8 cellular contexts compared by ENCODE assay signal in genomic region chr6:151040888-151041521, GRCh38.
A peak's percentile ranks its signal among the peaks of the same experiment; 100 is the strongest.
DNase-seq lines count a peak whose midpoint lies in the region; ATAC-seq, FAIRE-seq and TF ChIP-seq lines count a peak whose summit lies in the region.
"Not testable (repeated sequence)": the region's sequence is repeated elsewhere in the genome, so short reads cannot be mapped to it uniquely, and the experiment has no call there.

No MANE protein-coding gene starts in this region.

- H3K27me3 Mint-ChIP-seq in CD8-positive, alpha-beta memory T cell: not testable (repeated sequence)

- H3K4ac ChIP-seq in neuronal stem cell (ENCODE audit: low read length): not testable (repeated sequence)

- not testable (repeated sequence) for H4K20me1 ChIP-seq in keratinocyte (ENCODE audit: control insufficient read depth, extremely low read depth, insufficient read depth, low read length)

- H2BK120ac ChIP-seq in neuronal stem cell (ENCODE audit: low read depth, low read length): not testable (repeated sequence)

- not testable (repeated sequence) for FAIRE-seq in keratinocyte (lab: Jason Lieb, UNC)

- not testable (repeated sequence) for H3K9me1 ChIP-seq in keratinocyte (ENCODE audit: control insufficient read depth, extremely low read depth, insufficient read depth, low read length)

- dilution Hi-C loops in keratinocyte (cut with MboI; ENCODE audit: extremely low pct_ligation_motif_present, low sequenced_read_pairs): not testable (repeated sequence)

- not testable (repeated sequence) for H3K14ac ChIP-seq in neuronal stem cell (ENCODE audit: low read length)

- not testable (repeated sequence) for H3K4me3 Mint-ChIP-seq in CD8-positive, alpha-beta memory T cell

- H3K18ac ChIP-seq in neuronal stem cell (ENCODE audit: low read length): peak overlapping the region; percentile 35

- CTCF ChIA-PET in CD8-positive, alpha-beta memory T cell (lab: Charles Lee); Panc1 (lab: Charles Lee): not testable (repeated sequence)

- H3K9me3 ChIP-seq in CD8-positive, alpha-beta memory T cell (ENCODE audit: low read length); HUES48 (ENCODE audit: control insufficient read depth, insufficient read depth, low read length); Panc1 (ENCODE audit: control insufficient read depth, insufficient read depth, low read depth, low read length); ascending aorta; esophagus muscularis mucosa; keratinocyte (ENCODE audit: control insufficient read depth, low read depth, low read length); thoracic aorta: not testable (repeated sequence)
- peaks cover 0 to 15% of the 10 kb centered on the region in 2 donors for H3K9me3 ChIP-seq in neuronal stem cell (replicated peaks in 1 of 2; ENCODE audit: control insufficient read depth in 2 of 2, insufficient read depth in 1 of 2, low read depth in 1 of 2, low read length in 2 of 2)

- not testable (repeated sequence) for H3K27ac Mint-ChIP-seq in CD8-positive, alpha-beta memory T cell

- TF ChIP-seq EP300 in esophagus muscularis mucosa (IDR thresholded peaks at IDR 0.05): peak; percentile 55

- H4K91ac ChIP-seq in neuronal stem cell (ENCODE audit: low read depth, low read length, poor library complexity): not testable (repeated sequence)

- H3K79me1 ChIP-seq in neuronal stem cell (ENCODE audit: low read depth, low read length): not testable (repeated sequence)

- H2BK5ac ChIP-seq in neuronal stem cell (ENCODE audit: low read length): not testable (repeated sequence)

- in situ Hi-C loops in Panc1 (cut with HindIII; ENCODE audit: low pct_unique_long_range_greater_than_20kb, low sequenced_read_pairs): not testable (repeated sequence)

- WGBS in esophagus muscularis mucosa: 23% methylated on average over 12 of the region's 12 CpGs
- WGBS in neuronal stem cell (ENCODE audit: extremely low coverage in 2 of 2, insufficient read length in 2 of 2, insufficient replicate concordance in 1 of 2), 2 donors: no CpG with 5 or more reads among the region's 12 CpGs

- not testable (repeated sequence) for H2AFZ ChIP-seq in keratinocyte (ENCODE audit: control insufficient read depth, low read length); neuronal stem cell (ENCODE audit: low read length)

- not testable (repeated sequence) for TF ChIP-seq CTCF in Panc1 (IDR thresholded peaks at IDR 0.05); keratinocyte (optimal IDR thresholded peaks at IDR 0.05 in 1 of 3, IDR thresholded peaks at IDR 0.05 in 1 of 3, conservative IDR thresholded peaks at IDR 0.05 in 1 of 3; ENCODE audit: extremely low read depth in 1 of 3, insufficient read depth in 2 of 3, low read length in 3 of 3)
- TF ChIP-seq CTCF in ascending aorta (IDR thresholded peaks at IDR 0.05) (peak in 1 of 3 experiments; percentile 3), esophagus muscularis mucosa (IDR thresholded peaks at IDR 0.05) (peak in 1 of 3 experiments; percentile 28), thoracic aorta (IDR thresholded peaks at IDR 0.05) (peak; percentile 31)

- H3K23ac ChIP-seq in neuronal stem cell (ENCODE audit: low read depth, low read length, poor library complexity): not testable (repeated sequence)

- not testable (repeated sequence) for BruUV-seq in Panc1 (replicated peaks; lab: Mats Ljungman, UMichigan)

- peak overlapping the region; percentile 51 for H3K27ac ChIP-seq in CD8-positive, alpha-beta memory T cell (ENCODE audit: low read depth, low read length)
- H3K27ac ChIP-seq in HUES48 (ENCODE audit: low read depth, low read length) (peak overlapping the region; percentile 28), Panc1 (ENCODE audit: low read length) (peak overlapping the region; percentile 85), ascending aorta (peak overlapping the region; percentile 88 to 92), esophagus muscularis mucosa (replicated peaks in 1 of 4) (peak overlapping the region; percentile 68 to 75 (median 72)), keratinocyte (ENCODE audit: control insufficient read depth, insufficient read depth, low read length) (peak overlapping the region; percentile 59), thoracic aorta (peak overlapping the region; percentile 70 to 82)
- not testable (repeated sequence) for H3K27ac ChIP-seq in neuronal stem cell (replicated peaks; ENCODE audit: low read length)

- not testable (repeated sequence) for H2AK5ac ChIP-seq in neuronal stem cell (ENCODE audit: low read depth, low read length)

- not testable (repeated sequence) for H3K9ac ChIP-seq in HUES48 (ENCODE audit: low read depth, low read length); neuronal stem cell (ENCODE audit: low read depth, low read length, poor library complexity)
- H3K9ac ChIP-seq in keratinocyte (ENCODE audit: control insufficient read depth, extremely low read depth, insufficient read depth, low read length): peak overlapping the region; percentile 50

- H3K27me3 ChIP-seq in CD8-positive, alpha-beta memory T cell (ENCODE audit: insufficient read depth, low read length, poor library complexity, severe bottlenecking); HUES48 (ENCODE audit: control insufficient read depth, insufficient read depth, low read length); Panc1 (ENCODE audit: control insufficient read depth, insufficient read depth, low read length); ascending aorta; esophagus muscularis mucosa; keratinocyte (ENCODE audit: control insufficient read depth, extremely low read depth, insufficient read depth, low read length); neuronal stem cell (ENCODE audit: control insufficient read depth in 3 of 3, insufficient read depth in 3 of 3, low read depth in 1 of 3, low read length in 3 of 3); thoracic aorta (replicated peaks; ENCODE audit: insufficient read depth): not testable (repeated sequence)

- not testable (repeated sequence) for H3K4me1 Mint-ChIP-seq in CD8-positive, alpha-beta memory T cell

- H3K4me2 ChIP-seq in keratinocyte (ENCODE audit: control insufficient read depth, extremely low read depth, insufficient read depth, low read depth, low read length): peak overlapping the region; percentile 56
- H3K4me2 ChIP-seq in neuronal stem cell (ENCODE audit: insufficient read depth, low read length, poor library complexity, severe bottlenecking): not testable (repeated sequence)

- not testable (repeated sequence) for H3K4me1 ChIP-seq in CD8-positive, alpha-beta memory T cell (ENCODE audit: insufficient read depth, low read length)
- H3K4me1 ChIP-seq in HUES48 (ENCODE audit: control insufficient read depth, insufficient read depth, low read length) (peaks cover 16% of the 10 kb centered on the region; the same call in 1 of the 2 replicates), Panc1 (ENCODE audit: control insufficient read depth, insufficient read depth, low read length) (peaks cover 55% of the 10 kb centered on the region), ascending aorta (peaks cover 3 to 31% of the 10 kb centered on the region in 2 donors), esophagus muscularis mucosa (peaks cover 26 to 46% (median 36%) of the 10 kb centered on the region in 4 donors), keratinocyte (ENCODE audit: control insufficient read depth, extremely low read depth, insufficient read depth, low read length) (peaks cover 48% of the 10 kb centered on the region), neuronal stem cell (ENCODE audit: control insufficient read depth in 2 of 2, insufficient read depth in 1 of 2, low read depth in 1 of 2, low read length in 2 of 2) (peaks cover 19 to 23% of the 10 kb centered on the region in 2 donors), thoracic aorta (ENCODE audit: control insufficient read depth in 1 of 2, low read depth in 2 of 2) (peaks cover 22 to 50% of the 10 kb centered on the region in 2 donors)

- not testable (repeated sequence) for H2BK15ac ChIP-seq in neuronal stem cell (ENCODE audit: low read length)

- H3K36me3 ChIP-seq in CD8-positive, alpha-beta memory T cell (ENCODE audit: insufficient read depth, low read length); Panc1 (ENCODE audit: control insufficient read depth, insufficient read depth, low read length); ascending aorta; esophagus muscularis mucosa; thoracic aorta: not testable (repeated sequence)
- H3K36me3 ChIP-seq in HUES48 (ENCODE audit: control insufficient read depth, insufficient read depth, low read length) (peaks cover 29% of the 10 kb centered on the region), keratinocyte (ENCODE audit: control insufficient read depth in 2 of 2, extremely low read depth in 1 of 2, insufficient read depth in 2 of 2, low read length in 2 of 2) (peaks cover 0 to 10% of the 10 kb centered on the region in 2 experiments), neuronal stem cell (replicated peaks in 1 of 2; ENCODE audit: control insufficient read depth in 2 of 2, insufficient read depth in 2 of 2, low read length in 2 of 2) (peaks cover 4 to 28% of the 10 kb centered on the region in 2 donors)

- peak; percentile 86 for ATAC-seq in Panc1
- ATAC-seq in thoracic aorta (ENCODE audit: insufficient number of reproducible peaks, low FRiP score, low read depth): peak; percentile 43

- not testable (repeated sequence) for H4K8ac ChIP-seq in neuronal stem cell (ENCODE audit: low read depth, low read length)

- H3K36me3 Mint-ChIP-seq in CD8-positive, alpha-beta memory T cell: not testable (repeated sequence)

- POLR2A ChIA-PET in CD8-positive, alpha-beta memory T cell (lab: Charles Lee); Panc1 (lab: Charles Lee): not testable (repeated sequence)

- not testable (repeated sequence) for TF ChIP-seq POLR2A in esophagus muscularis mucosa (IDR thresholded peaks at IDR 0.05; ENCODE audit: low read depth)

- not testable (repeated sequence) for H3K4me3 ChIP-seq in CD8-positive, alpha-beta memory T cell (ENCODE audit: low read length); HUES48 (ENCODE audit: low read depth, low read length); Panc1 (ENCODE audit: low read depth in 2 of 2, low read length in 2 of 2); ascending aorta; keratinocyte (ENCODE audit: control insufficient read depth in 2 of 3, extremely low read depth in 1 of 3, insufficient read depth in 2 of 3, low read depth in 1 of 3, low read length in 3 of 3); neuronal stem cell (ENCODE audit: low read length in 2 of 2)
- H3K4me3 ChIP-seq in esophagus muscularis mucosa (peak overlapping the region; percentile 22 to 41 (median 31)), thoracic aorta (peak overlapping the region; percentile 51)

- not testable (repeated sequence) for H2BK12ac ChIP-seq in neuronal stem cell (ENCODE audit: low read length)

- not testable (repeated sequence) for DNase-seq in CD8-positive, alpha-beta memory T cell; esophagus muscularis mucosa (ENCODE audit: extremely low spot score); neuronal stem cell (ENCODE audit: low spot score)
- DNase-seq in Panc1 (ENCODE audit: low read depth, low spot score) (peak; percentile 97), ascending aorta (ENCODE audit: low spot score in 2 of 2) (peak; percentile 69 to 94), keratinocyte (ENCODE audit: low read depth, low spot score) (peak; percentile 89), thoracic aorta (ENCODE audit: low spot score) (peak; percentile 66)

- intact Hi-C loops in Panc1 (cut with micrococcal nuclease; ENCODE audit: unreplicated experiment); esophagus muscularis mucosa (cut with DNase I): not testable (repeated sequence)
- intact Hi-C loops in ascending aorta (cut with DNase I): loop anchor here (2.0 kb wide), 1 partner anchor 30 kb away; no protein-coding TSS in a partner anchor

- not testable (repeated sequence) for H3K79me2 ChIP-seq in keratinocyte (ENCODE audit: control insufficient read depth, insufficient read depth, low read length)

- H3K9me3 Mint-ChIP-seq in CD8-positive, alpha-beta memory T cell: not testable (repeated sequence)
